ENCODE assay signal across 21 cellular contexts in the genomic region with DNA sequence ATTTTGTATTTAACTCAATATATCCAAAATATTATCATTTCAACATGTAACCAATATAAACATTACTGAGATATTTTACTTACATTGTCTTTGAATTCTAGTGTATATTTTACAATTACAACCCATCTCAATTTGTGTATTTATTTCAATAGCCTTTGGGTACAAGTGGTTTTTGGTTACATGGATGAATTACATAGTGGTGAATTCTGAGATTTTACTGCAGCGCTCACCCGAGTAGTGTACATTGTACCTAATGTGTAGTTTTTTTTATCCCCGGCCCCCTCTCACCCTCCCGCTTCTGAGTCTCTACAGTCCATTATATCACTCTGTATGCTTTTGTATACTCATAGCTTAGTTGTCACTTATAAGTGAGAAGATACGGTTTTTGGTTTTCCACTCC.
"Had no signal": no experiment of that assay in that cellular context is flagged by ENCODE, and none has a peak within 500 bp of the region (broad histone marks: within the 10 kb centered on the region; RNA-seq: fewer than 3 reads in every experiment).

No MANE protein-coding gene starts in this region.

- H3K9me3 ChIP-seq: esophagus muscularis mucosa, gastrocnemius medialis, heart right ventricle, mucosa of descending colon, neutrophil, sigmoid colon, testis, tibial nerve, upper lobe of right lung, vagina had no signal

- H3K4me3 Mint-ChIP-seq: effector memory CD8-positive, alpha-beta T cell; naive thymus-derived CD8-positive, alpha-beta T cell; stimulated activated naive B cell treated with anti-CD40 and anti-IgM and Interleukin-4, amounts not matched to agents 10 μg/mL and 1 μg/mL and 100 μg/mL, for 72 hours; stimulated activated naive CD8-positive, alpha-beta T cell treated with anti-CD3 and anti-CD28 coated beads, Interleukin-15, amount 100 ng/mL, for 72 hours had no signal

- H3K36me3 ChIP-seq: esophagus muscularis mucosa, gastrocnemius medialis, heart right ventricle, neutrophil, sigmoid colon, tibial nerve, upper lobe of right lung, vagina had no signal

- ATAC-seq: effector memory CD8-positive, alpha-beta T cell; gastrocnemius medialis; heart right ventricle; mucosa of descending colon; naive thymus-derived CD8-positive, alpha-beta T cell; stimulated activated naive B cell treated with anti-CD40 and anti-IgM and Interleukin-4, amounts not matched to agents 10 μg/mL and 1 μg/mL and 100 μg/mL, for 72 hours; stimulated activated naive CD8-positive, alpha-beta T cell treated with anti-CD3 and anti-CD28 coated beads, Interleukin-15, amount 100 ng/mL, for 72 hours; upper lobe of right lung had no signal

- H3K27ac ChIP-seq: epithelial cell of prostate, esophagus muscularis mucosa, gastrocnemius medialis, heart right ventricle, neutrophil, sigmoid colon, skin epidermis, testis, tibial nerve, upper lobe of right lung, vagina had no signal

- H3K27ac Mint-ChIP-seq: effector memory CD8-positive, alpha-beta T cell; naive thymus-derived CD8-positive, alpha-beta T cell; stimulated activated naive B cell treated with anti-CD40 and anti-IgM and Interleukin-4, amounts not matched to agents 10 μg/mL and 1 μg/mL and 100 μg/mL, for 72 hours; stimulated activated naive CD8-positive, alpha-beta T cell treated with anti-CD3 and anti-CD28 coated beads, Interleukin-15, amount 100 ng/mL, for 72 hours had no signal

- H3K36me3 Mint-ChIP-seq: naive thymus-derived CD8-positive, alpha-beta T cell; stimulated activated naive B cell treated with anti-CD40 and anti-IgM and Interleukin-4, amounts not matched to agents 10 μg/mL and 1 μg/mL and 100 μg/mL, for 72 hours had no signal

- H3K9me3 Mint-ChIP-seq: effector memory CD8-positive, alpha-beta T cell; naive thymus-derived CD8-positive, alpha-beta T cell; stimulated activated naive B cell treated with anti-CD40 and anti-IgM and Interleukin-4, amounts not matched to agents 10 μg/mL and 1 μg/mL and 100 μg/mL, for 72 hours; stimulated activated naive CD8-positive, alpha-beta T cell treated with anti-CD3 and anti-CD28 coated beads, Interleukin-15, amount 100 ng/mL, for 72 hours had no signal

- H3K27me3 ChIP-seq: esophagus muscularis mucosa, gastrocnemius medialis, heart right ventricle, neutrophil, sigmoid colon, testis, tibial nerve, upper lobe of right lung, vagina had no signal

- H3K4me3 ChIP-seq: esophagus muscularis mucosa, gastrocnemius medialis, heart right ventricle, mucosa of descending colon, sigmoid colon, skin epidermis, testis, tibial nerve, upper lobe of right lung, vagina had no signal

- DNase-seq: effector memory CD8-positive, alpha-beta T cell; gastrocnemius medialis; heart right ventricle; hypothalamus; kidney glomerular epithelial cell; mucosa of descending colon; naive thymus-derived CD8-positive, alpha-beta T cell; posterior cingulate gyrus; sigmoid colon; stimulated activated CD4-positive, alpha-beta T cell treated with anti-CD3 and anti-CD28 coated beads, Interleukin-2, amount 100 ng/mL, for 24 hours; stimulated activated CD4-positive, alpha-beta T cell treated with anti-CD3 and anti-CD28 coated beads, Interleukin-4, amount 100 ng/mL, for 4 hours; stimulated activated naive B cell treated with anti-CD40 and anti-IgM and Interleukin-4, amounts not matched to agents 10 μg/mL and 1 μg/mL and 100 μg/mL, for 72 hours; stimulated activated naive CD8-positive, alpha-beta T cell treated with anti-CD3 and anti-CD28 coated beads, Interleukin-15, amount 100 ng/mL, for 72 hours; testis; upper lobe of right lung had no signal

- H3K4me1 ChIP-seq: heart right ventricle, sigmoid colon, tibial nerve, upper lobe of right lung had no signal
